ENCODE assay signal across 8 cellular contexts in genomic region chr16:30922420-30922959, GRCh38. TPM values are rescaled to one million over a fixed set of nuclear protein-coding genes. Genes with fewer than 3 reads are reported as not detected.
DNase-seq lines count a peak whose midpoint lies in the region; ATAC-seq, FAIRE-seq and TF ChIP-seq lines count a peak whose summit lies in the region.

No MANE protein-coding gene starts in this region.

- peaks cover 31% of the 10 kb centered on the region for H3K79me2 ChIP-seq in DND-41 (ENCODE audit: insufficient read depth, low read length)

- H3K9me3 ChIP-seq in DND-41 (ENCODE audit: insufficient read depth, low read length, severe bottlenecking): no peaks in the 10 kb centered on the region
- H3K9me3 ChIP-seq in RWPE2 (ENCODE audit: severe bottlenecking): no peaks in the 10 kb centered on the region

- peaks cover 45% of the 10 kb centered on the region for H3K4me1 ChIP-seq in DND-41 (ENCODE audit: insufficient read depth, low read length)
- H3K4me1 ChIP-seq in RWPE2 (ENCODE audit: insufficient read depth, poor library complexity, severe bottlenecking): peaks cover 2% of the 10 kb centered on the region

- TF ChIP-seq CTCF in DND-41 (IDR thresholded peaks at IDR 0.05; ENCODE audit: borderline replicate concordance, extremely low read depth, low read length, poor library complexity, severe bottlenecking) (no peak), RWPE2 (IDR thresholded peaks at IDR 0.05; ENCODE audit: poor library complexity, severe bottlenecking) (no peak), natural killer cell (IDR thresholded peaks at IDR 0.05) (no peak)

- H3K27me3 Mint-ChIP-seq in natural killer cell (ENCODE audit: low read depth in 2 of 2): no peaks in the 10 kb centered on the region

- intact Hi-C loops in natural killer cell (cut with micrococcal nuclease): loop anchor here (1.0 to 5.0 kb wide), 8 partner anchors 25 to 264 kb away; partner anchors contain the start of genes CFAP119, FBRS, PHKG2 and RNF40

- H3K4me1 Mint-ChIP-seq in natural killer cell: peaks cover 15 to 38% of the 10 kb centered on the region in 2 donors

- no peaks in the 10 kb centered on the region for H3K9me3 Mint-ChIP-seq in natural killer cell

- H4K20me1 ChIP-seq in DND-41 (ENCODE audit: insufficient read depth, low read length): peaks cover 14% of the 10 kb centered on the region

- DNase-seq in DND-41: peak; percentile 100
- DNase-seq in H54 (ENCODE audit: insufficient read length, low spot score): peak; percentile 95
- DNase-seq in LoVo (ENCODE audit: low spot score): peak; percentile 98
- peak; percentile 99 for DNase-seq in RWPE2 (ENCODE audit: low spot score)
- DNase-seq in activated effector memory CD4-positive, alpha-beta T cell treated with Interleukin-2 at 50 U/mL for 16 hours: peak; percentile 99
- peak; percentile 99 for DNase-seq in fibroblast of peridontal ligament (ENCODE audit: extremely low read depth)
- DNase-seq in natural killer cell: peak; percentile 97
- peak; percentile 98 to 100 (median 99) for DNase-seq in stimulated activated naive CD4-positive, alpha-beta T cell (lab: John Stamatoyannopoulos, UW)

- FAIRE-seq in H54 (lab: Jason Lieb, UNC): peak; percentile 80

- H3K36me3 ChIP-seq in DND-41 (ENCODE audit: insufficient read depth, low read length) (peaks cover 24% of the 10 kb centered on the region), RWPE2 (ENCODE audit: low read depth) (no peaks in the 10 kb centered on the region)

- 0 out of 2 replicates have a peak, but pooled peaks have one; percentile 8 for TF ChIP-seq POLR2A in H54 (IDR thresholded peaks at IDR 0.05; ENCODE audit: low read depth, low read length)

- no peaks in the 10 kb centered on the region for H3K36me3 Mint-ChIP-seq in natural killer cell

- H3K4me2 ChIP-seq in DND-41 (ENCODE audit: insufficient read depth, low read length): peak overlapping the region; percentile 91

- peak overlapping the region; percentile 73 for H3K9ac ChIP-seq in DND-41 (ENCODE audit: low read depth, low read length)

- H3K4me3 ChIP-seq in DND-41 (ENCODE audit: low read depth in 1 of 2, low read length in 2 of 2): peak overlapping the region; percentile 48 to 80
- H3K4me3 ChIP-seq in RWPE2 (ENCODE audit: severe bottlenecking): peak overlapping the region; percentile 51

- ATAC-seq in DND-41 (ENCODE audit: insufficient read depth, low read depth) (peak; percentile 77), RWPE2 (ENCODE audit: low read depth) (peak; percentile 77), natural killer cell (peak; percentile 80 to 93 (median 82))

- H2AFZ ChIP-seq in DND-41 (ENCODE audit: low read depth, low read length): peak overlapping the region; percentile 82

- H3K27me3 ChIP-seq in DND-41 (ENCODE audit: insufficient read depth, low read length, poor library complexity) (no peaks in the 10 kb centered on the region), RWPE2 (ENCODE audit: insufficient read depth, poor library complexity, severe bottlenecking) (no peaks in the 10 kb centered on the region)

- H3K27ac Mint-ChIP-seq in natural killer cell: peak overlapping the region; percentile 99 to 100

- H3K4me3 Mint-ChIP-seq in natural killer cell: peak overlapping the region; percentile 100

- H3K27ac ChIP-seq in DND-41 (ENCODE audit: low read length) (peak overlapping the region; percentile 95), RWPE2 (ENCODE audit: poor library complexity, severe bottlenecking) (peak overlapping the region; percentile 68)

RNA-seq across cellular contexts. Expression of gene FBXL19, which starts 0.9 kb away (rescaled TPM):
- total RNA-seq in natural killer cell: 10 to 100 TPM; 10.1 to 13.3 (median 12.4) TPM

RNA-seq across cellular contexts. Expression of gene CTF1, which starts 26.1 kb away (rescaled TPM):
- total RNA-seq in natural killer cell: under 1 TPM; 0.45 to 0.60 (median 0.47) TPM

RNA-seq across cellular contexts. Expression of gene ORAI3, which starts 26.4 kb away (rescaled TPM):
- 10 to 100 TPM; 10.8 to 19.8 (median 12.8) TPM for total RNA-seq in natural killer cell

RNA-seq across cellular contexts. Expression of gene BCL7C, which starts 28.6 kb away (rescaled TPM):
- total RNA-seq in natural killer cell: 10 to 100 TPM; 25.1 to 28.5 (median 27.4) TPM

RNA-seq across cellular contexts. Expression of gene SETD1A, which starts 35.1 kb away (rescaled TPM):
- total RNA-seq in natural killer cell: 10 to 100 TPM; 32.9 to 34.5 (median 33.9) TPM

Comparison
In these comparisons a context has a peak if more than half of its experiments do, and no peak if none do; other contexts are left out.
1. Peak in every context shown above with its lines: DNase-seq, ATAC-seq, H3K4me3 ChIP-seq and H3K27ac ChIP-seq.